Comparison of ENCODE assay signal across 17 cellular contexts in the genomic region with DNA sequence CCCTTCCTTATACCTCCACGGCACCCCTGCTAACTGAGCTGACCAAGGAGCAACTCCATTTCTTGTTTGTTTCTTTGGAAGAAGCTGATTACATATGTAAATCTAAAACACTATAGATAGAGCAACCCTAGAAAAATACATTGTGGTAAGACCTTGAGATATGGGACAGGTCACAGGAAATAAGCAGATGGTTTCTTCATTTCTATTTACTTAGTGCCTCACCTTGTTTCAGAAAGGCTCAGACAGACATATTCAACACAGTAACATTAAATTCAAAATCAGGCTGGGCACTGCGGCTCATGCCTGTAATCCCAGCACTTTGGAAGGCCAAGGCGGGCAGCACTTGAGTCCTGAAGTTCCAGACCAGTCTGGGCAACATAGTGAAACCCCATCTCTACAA. TPM values are rescaled to one million over a fixed set of nuclear protein-coding genes. Genes with fewer than 3 reads are reported as not detected.
DNase-seq lines count a peak whose midpoint lies in the region; ATAC-seq lines count a peak whose summit lies in the region.
"Had no signal": no experiment of that assay in that cellular context is flagged by ENCODE, and none has a peak within 500 bp of the region (broad histone marks: within the 10 kb centered on the region; RNA-seq: fewer than 3 reads in every experiment).

No MANE protein-coding gene starts in this region.

- H3K27me3 Mint-ChIP-seq in activated T-cell treated with anti-CD3 and anti-CD28 coated beads, Interleukin-2, amount 50 U/mL, for 24 hours = no peaks in the 10 kb centered on the region
- H3K27me3 Mint-ChIP-seq in T-helper 17 cell = no peaks in the 10 kb centered on the region
- no peaks in the 10 kb centered on the region for H3K27me3 Mint-ChIP-seq in effector memory CD8-positive, alpha-beta T cell

- peak overlapping the region; percentile 40 for H3K27ac Mint-ChIP-seq in activated T-cell treated with anti-CD3 and anti-CD28 coated beads, Interleukin-2, amount 50 U/mL, for 24 hours
- H3K27ac Mint-ChIP-seq in T-helper 17 cell = peak overlapping the region; percentile 90
- H3K27ac Mint-ChIP-seq in effector memory CD8-positive, alpha-beta T cell = peak overlapping the region; percentile 87 to 88
- peak overlapping the region; percentile 81 for H3K27ac Mint-ChIP-seq in stimulated activated effector memory CD8-positive, alpha-beta T cell treated with anti-CD3 and anti-CD28 coated beads, Interleukin-12 subunit alpha, Interleukin-12 subunit beta, amount 100 ng/mL, for 72 hours
- H3K27ac Mint-ChIP-seq: nephron progenitor cell, WTC11 had no signal

- H3K4me3 Mint-ChIP-seq in activated T-cell treated with anti-CD3 and anti-CD28 coated beads, Interleukin-2, amount 50 U/mL, for 24 hours = no peak overlapping the region
- H3K4me3 Mint-ChIP-seq in T-helper 17 cell = no peak overlapping the region
- no peak overlapping the region for H3K4me3 Mint-ChIP-seq in effector memory CD8-positive, alpha-beta T cell
- H3K4me3 Mint-ChIP-seq in stimulated activated effector memory CD8-positive, alpha-beta T cell treated with anti-CD3 and anti-CD28 coated beads, Interleukin-12 subunit alpha, Interleukin-12 subunit beta, amount 100 ng/mL, for 72 hours = no peak overlapping the region
- H3K4me3 Mint-ChIP-seq: activated T-cell treated with anti-CD3 and anti-CD28 coated beads, Interleukin-2, amount 50 U/mL, for 4 hours; nephron progenitor cell; WTC11 had no signal

- DNase-seq in activated T-cell treated with anti-CD3 and anti-CD28 coated beads, Interleukin-2, amount 50 U/mL, for 24 hours = no peak
- DNase-seq in activated T-cell treated with anti-CD3 and anti-CD28 coated beads, Interleukin-2, amount 50 U/mL, for 1 hour = no peak
- no peak for DNase-seq in T-helper 17 cell
- DNase-seq in effector memory CD8-positive, alpha-beta T cell = no peak
- DNase-seq in stimulated activated effector memory CD8-positive, alpha-beta T cell treated with anti-CD3 and anti-CD28 coated beads, Interleukin-12 subunit alpha, Interleukin-12 subunit beta, amount 100 ng/mL, for 72 hours (ENCODE audit: low spot score in 2 of 2) = no peak
- no peak for DNase-seq in hippocampal formation (lab: John Stamatoyannopoulos, UW)
- DNase-seq: activated T-cell treated with anti-CD3 and anti-CD28 coated beads, Interleukin-2, amount 50 U/mL, for 4 hours; foreskin melanocyte; GDM1; NCI-H1417; NCI-H2171 treated with DMSO at 0.1 percent for 48 hours; NCI-H82; nephron progenitor cell; SW 1271 had no signal

- peaks cover 68% of the 10 kb centered on the region for H3K4me1 Mint-ChIP-seq in activated T-cell treated with anti-CD3 and anti-CD28 coated beads, Interleukin-2, amount 50 U/mL, for 24 hours (ENCODE audit: low read depth)
- peaks cover 44% of the 10 kb centered on the region for H3K4me1 Mint-ChIP-seq in T-helper 17 cell
- peaks cover 49 to 69% of the 10 kb centered on the region in 2 donors for H3K4me1 Mint-ChIP-seq in effector memory CD8-positive, alpha-beta T cell (ENCODE audit: low read depth in 2 of 2)
- H3K4me1 Mint-ChIP-seq in stimulated activated effector memory CD8-positive, alpha-beta T cell treated with anti-CD3 and anti-CD28 coated beads, Interleukin-12 subunit alpha, Interleukin-12 subunit beta, amount 100 ng/mL, for 72 hours = peaks cover 51% of the 10 kb centered on the region

- H3K36me3 Mint-ChIP-seq in activated T-cell treated with anti-CD3 and anti-CD28 coated beads, Interleukin-2, amount 50 U/mL, for 24 hours (ENCODE audit: low read depth) = peaks cover 71% of the 10 kb centered on the region
- peaks cover 10% of the 10 kb centered on the region for H3K36me3 Mint-ChIP-seq in T-helper 17 cell (ENCODE audit: low read depth)
- peaks cover 34% of the 10 kb centered on the region for H3K36me3 Mint-ChIP-seq in effector memory CD8-positive, alpha-beta T cell (ENCODE audit: insufficient read depth)
- peaks cover 82% of the 10 kb centered on the region for H3K36me3 Mint-ChIP-seq in stimulated activated effector memory CD8-positive, alpha-beta T cell treated with anti-CD3 and anti-CD28 coated beads, Interleukin-12 subunit alpha, Interleukin-12 subunit beta, amount 100 ng/mL, for 72 hours

- no peaks in the 10 kb centered on the region for H3K9me3 ChIP-seq in T-helper 17 cell (ENCODE audit: control insufficient read depth, low read length, poor library complexity, severe bottlenecking)

- peaks cover 5% of the 10 kb centered on the region for H3K9me3 Mint-ChIP-seq in activated T-cell treated with anti-CD3 and anti-CD28 coated beads, Interleukin-2, amount 50 U/mL, for 24 hours
- peaks cover 0 to 2% of the 10 kb centered on the region in 2 donors for H3K9me3 Mint-ChIP-seq in effector memory CD8-positive, alpha-beta T cell
- H3K9me3 Mint-ChIP-seq in stimulated activated effector memory CD8-positive, alpha-beta T cell treated with anti-CD3 and anti-CD28 coated beads, Interleukin-12 subunit alpha, Interleukin-12 subunit beta, amount 100 ng/mL, for 72 hours = peaks cover 3% of the 10 kb centered on the region

- ATAC-seq in T-helper 17 cell = no peak
- no peak for ATAC-seq in effector memory CD8-positive, alpha-beta T cell (replicated peaks)
- ATAC-seq in stimulated activated effector memory CD8-positive, alpha-beta T cell treated with anti-CD3 and anti-CD28 coated beads, Interleukin-12 subunit alpha, Interleukin-12 subunit beta, amount 100 ng/mL, for 72 hours = no peak
- ATAC-seq in HG02852 (IDR thresholded peaks at IDR 0.05; ENCODE audit: unreplicated experiment) = no peak
- no peak for ATAC-seq in GM21717 (IDR thresholded peaks at IDR 0.05; ENCODE audit: unreplicated experiment)
- ATAC-seq: activated T-cell treated with anti-CD3 and anti-CD28 coated beads, Interleukin-2, amount 50 U/mL, for 4 hours; WTC11 had no signal

RNA-seq across cellular contexts. Expression of gene IRF2, which starts 47.3 kb away (rescaled TPM):
- 10 to 100 TPM; 33.5 to 37.2 TPM for total RNA-seq in T-helper 17 cell

Comparison
In these comparisons a context has a peak if more than half of its experiments do, and no peak if none do; other contexts are left out.
1. H3K27ac Mint-ChIP-seq: peak in every context shown above with its lines; median percentile 90 in T-helper 17 cell; 88 in effector memory CD8-positive, alpha-beta T cell; 81 in stimulated activated effector memory CD8-positive, alpha-beta T cell treated with anti-CD3 and anti-CD28 coated beads, Interleukin-12 subunit alpha, Interleukin-12 subunit beta, amount 100 ng/mL, for 72 hours; 40 in activated T-cell treated with anti-CD3 and anti-CD28 coated beads, Interleukin-2, amount 50 U/mL, for 24 hours.